Comparison of ENCODE assay signal across 1 cellular context in the genomic region with DNA sequence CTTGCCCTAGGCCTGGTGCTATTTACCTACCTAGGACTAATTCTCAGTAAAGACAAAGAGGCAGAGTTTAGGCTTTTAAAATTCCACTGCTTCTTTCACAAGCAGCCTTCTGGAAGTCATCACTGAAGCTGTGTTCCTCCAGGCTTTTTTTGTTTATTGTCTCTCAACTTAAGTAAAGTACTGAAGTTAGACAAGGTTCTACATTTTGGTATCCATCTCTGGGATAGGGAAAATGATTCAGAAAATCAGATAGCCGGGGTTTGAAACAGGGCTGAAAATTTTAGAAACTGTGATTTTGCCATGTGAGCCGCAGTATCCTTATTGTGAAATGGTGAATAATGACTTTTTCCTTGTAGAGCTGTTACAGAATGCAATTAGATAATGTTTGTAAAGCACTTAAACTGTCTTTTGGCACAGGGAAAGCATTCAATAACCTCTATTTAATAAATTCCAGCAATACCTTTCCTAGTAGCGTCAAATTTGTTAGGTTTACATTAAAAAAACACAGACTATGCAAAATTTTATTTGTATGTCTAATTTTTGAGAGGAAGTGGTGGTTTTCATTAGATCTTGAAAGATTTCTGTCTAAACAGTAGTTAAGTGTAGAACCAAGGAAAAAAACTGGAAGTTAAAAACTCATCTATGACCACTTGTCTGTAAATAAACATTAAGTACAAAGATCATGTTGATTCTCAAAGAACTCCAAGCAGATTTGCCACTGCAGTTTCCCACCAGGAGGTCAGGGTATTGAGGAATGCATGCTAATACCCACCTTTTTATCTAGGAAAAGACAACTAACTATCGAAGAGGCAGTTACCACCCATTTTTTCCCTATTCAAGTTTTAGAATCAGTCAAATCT.
TF ChIP-seq lines count a peak whose summit lies in the region.

No MANE protein-coding gene starts in this region.

TF ChIP-seq in H1, 55 proteins besides CTCF, POLR2A, EP300 and RAD21:
- no peak for TF ChIP-seq SAP30 (IDR thresholded peaks at IDR 0.05; ENCODE audit: insufficient read depth, insufficient replicate concordance, low read length)
- no peak for TF ChIP-seq KDM5A (IDR thresholded peaks at IDR 0.05; ENCODE audit: low read length)
- TF ChIP-seq EZH2 (IDR thresholded peaks at IDR 0.05; ENCODE audit: low read depth, low read length, severe bottlenecking): no peak
- TF ChIP-seq POLR2AphosphoS5 (IDR thresholded peaks at IDR 0.05; ENCODE audit: low read depth, low read length): no peak
- TF ChIP-seq NANOG (IDR thresholded peaks at IDR 0.05; ENCODE audit: insufficient read depth, low read depth, low read length, poor library complexity, severe bottlenecking): no peak
- no peak for TF ChIP-seq KDM4A (IDR thresholded peaks at IDR 0.05; ENCODE audit: low read depth, low read length, severe bottlenecking)
- no peak for TF ChIP-seq SIX5 (IDR thresholded peaks at IDR 0.05; ENCODE audit: low read depth, low read length)
- TF ChIP-seq, protein P1, sequence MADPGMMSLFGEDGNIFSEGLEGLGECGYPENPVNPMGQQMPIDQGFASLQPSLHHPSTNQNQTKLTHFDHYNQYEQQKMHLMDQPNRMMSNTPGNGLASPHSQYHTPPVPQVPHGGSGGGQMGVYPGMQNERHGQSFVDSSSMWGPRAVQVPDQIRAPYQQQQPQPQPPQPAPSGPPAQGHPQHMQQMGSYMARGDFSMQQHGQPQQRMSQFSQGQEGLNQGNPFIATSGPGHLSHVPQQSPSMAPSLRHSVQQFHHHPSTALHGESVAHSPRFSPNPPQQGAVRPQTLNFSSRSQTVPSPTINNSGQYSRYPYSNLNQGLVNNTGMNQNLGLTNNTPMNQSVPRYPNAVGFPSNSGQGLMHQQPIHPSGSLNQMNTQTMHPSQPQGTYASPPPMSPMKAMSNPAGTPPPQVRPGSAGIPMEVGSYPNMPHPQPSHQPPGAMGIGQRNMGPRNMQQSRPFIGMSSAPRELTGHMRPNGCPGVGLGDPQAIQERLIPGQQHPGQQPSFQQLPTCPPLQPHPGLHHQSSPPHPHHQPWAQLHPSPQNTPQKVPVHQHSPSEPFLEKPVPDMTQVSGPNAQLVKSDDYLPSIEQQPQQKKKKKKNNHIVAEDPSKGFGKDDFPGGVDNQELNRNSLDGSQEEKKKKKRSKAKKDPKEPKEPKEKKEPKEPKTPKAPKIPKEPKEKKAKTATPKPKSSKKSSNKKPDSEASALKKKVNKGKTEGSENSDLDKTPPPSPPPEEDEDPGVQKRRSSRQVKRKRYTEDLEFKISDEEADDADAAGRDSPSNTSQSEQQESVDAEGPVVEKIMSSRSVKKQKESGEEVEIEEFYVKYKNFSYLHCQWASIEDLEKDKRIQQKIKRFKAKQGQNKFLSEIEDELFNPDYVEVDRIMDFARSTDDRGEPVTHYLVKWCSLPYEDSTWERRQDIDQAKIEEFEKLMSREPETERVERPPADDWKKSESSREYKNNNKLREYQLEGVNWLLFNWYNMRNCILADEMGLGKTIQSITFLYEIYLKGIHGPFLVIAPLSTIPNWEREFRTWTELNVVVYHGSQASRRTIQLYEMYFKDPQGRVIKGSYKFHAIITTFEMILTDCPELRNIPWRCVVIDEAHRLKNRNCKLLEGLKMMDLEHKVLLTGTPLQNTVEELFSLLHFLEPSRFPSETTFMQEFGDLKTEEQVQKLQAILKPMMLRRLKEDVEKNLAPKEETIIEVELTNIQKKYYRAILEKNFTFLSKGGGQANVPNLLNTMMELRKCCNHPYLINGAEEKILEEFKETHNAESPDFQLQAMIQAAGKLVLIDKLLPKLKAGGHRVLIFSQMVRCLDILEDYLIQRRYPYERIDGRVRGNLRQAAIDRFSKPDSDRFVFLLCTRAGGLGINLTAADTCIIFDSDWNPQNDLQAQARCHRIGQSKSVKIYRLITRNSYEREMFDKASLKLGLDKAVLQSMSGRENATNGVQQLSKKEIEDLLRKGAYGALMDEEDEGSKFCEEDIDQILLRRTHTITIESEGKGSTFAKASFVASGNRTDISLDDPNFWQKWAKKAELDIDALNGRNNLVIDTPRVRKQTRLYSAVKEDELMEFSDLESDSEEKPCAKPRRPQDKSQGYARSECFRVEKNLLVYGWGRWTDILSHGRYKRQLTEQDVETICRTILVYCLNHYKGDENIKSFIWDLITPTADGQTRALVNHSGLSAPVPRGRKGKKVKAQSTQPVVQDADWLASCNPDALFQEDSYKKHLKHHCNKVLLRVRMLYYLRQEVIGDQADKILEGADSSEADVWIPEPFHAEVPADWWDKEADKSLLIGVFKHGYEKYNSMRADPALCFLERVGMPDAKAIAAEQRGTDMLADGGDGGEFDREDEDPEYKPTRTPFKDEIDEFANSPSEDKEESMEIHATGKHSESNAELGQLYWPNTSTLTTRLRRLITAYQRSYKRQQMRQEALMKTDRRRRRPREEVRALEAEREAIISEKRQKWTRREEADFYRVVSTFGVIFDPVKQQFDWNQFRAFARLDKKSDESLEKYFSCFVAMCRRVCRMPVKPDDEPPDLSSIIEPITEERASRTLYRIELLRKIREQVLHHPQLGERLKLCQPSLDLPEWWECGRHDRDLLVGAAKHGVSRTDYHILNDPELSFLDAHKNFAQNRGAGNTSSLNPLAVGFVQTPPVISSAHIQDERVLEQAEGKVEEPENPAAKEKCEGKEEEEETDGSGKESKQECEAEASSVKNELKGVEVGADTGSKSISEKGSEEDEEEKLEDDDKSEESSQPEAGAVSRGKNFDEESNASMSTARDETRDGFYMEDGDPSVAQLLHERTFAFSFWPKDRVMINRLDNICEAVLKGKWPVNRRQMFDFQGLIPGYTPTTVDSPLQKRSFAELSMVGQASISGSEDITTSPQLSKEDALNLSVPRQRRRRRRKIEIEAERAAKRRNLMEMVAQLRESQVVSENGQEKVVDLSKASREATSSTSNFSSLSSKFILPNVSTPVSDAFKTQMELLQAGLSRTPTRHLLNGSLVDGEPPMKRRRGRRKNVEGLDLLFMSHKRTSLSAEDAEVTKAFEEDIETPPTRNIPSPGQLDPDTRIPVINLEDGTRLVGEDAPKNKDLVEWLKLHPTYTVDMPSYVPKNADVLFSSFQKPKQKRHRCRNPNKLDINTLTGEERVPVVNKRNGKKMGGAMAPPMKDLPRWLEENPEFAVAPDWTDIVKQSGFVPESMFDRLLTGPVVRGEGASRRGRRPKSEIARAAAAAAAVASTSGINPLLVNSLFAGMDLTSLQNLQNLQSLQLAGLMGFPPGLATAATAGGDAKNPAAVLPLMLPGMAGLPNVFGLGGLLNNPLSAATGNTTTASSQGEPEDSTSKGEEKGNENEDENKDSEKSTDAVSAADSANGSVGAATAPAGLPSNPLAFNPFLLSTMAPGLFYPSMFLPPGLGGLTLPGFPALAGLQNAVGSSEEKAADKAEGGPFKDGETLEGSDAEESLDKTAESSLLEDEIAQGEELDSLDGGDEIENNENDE (IDR thresholded peaks at IDR 0.05; ENCODE audit: insufficient replicate concordance, low read length): no peak
- TF ChIP-seq PHF8 (conservative IDR thresholded peaks at IDR 0.05; ENCODE audit: low read depth, low read length): no peak
- TF ChIP-seq BCL11A (IDR thresholded peaks at IDR 0.05; ENCODE audit: low read depth in 2 of 2, low read length in 2 of 2): no peak
- TF ChIP-seq CHD1 (IDR thresholded peaks at IDR 0.05; ENCODE audit: low read depth, low read length): no peak
- TF ChIP-seq ZNF274 (IDR thresholded peaks at IDR 0.05; ENCODE audit: borderline replicate concordance, extremely low read depth, low read length): no peak
- TF ChIP-seq, protein P2, sequence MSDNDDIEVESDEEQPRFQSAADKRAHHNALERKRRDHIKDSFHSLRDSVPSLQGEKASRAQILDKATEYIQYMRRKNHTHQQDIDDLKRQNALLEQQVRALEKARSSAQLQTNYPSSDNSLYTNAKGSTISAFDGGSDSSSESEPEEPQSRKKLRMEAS (IDR thresholded peaks at IDR 0.05): no peak
- no peak for TF ChIP-seq SIN3A (conservative IDR thresholded peaks at IDR 0.05 in 1 of 2, IDR thresholded peaks at IDR 0.05 in 1 of 2; ENCODE audit: low read depth in 1 of 2, low read length in 2 of 2)
- TF ChIP-seq JUN (IDR thresholded peaks at IDR 0.05; ENCODE audit: low read depth, low read length): no peak
